12 cellular contexts compared by ENCODE assay signal in the genomic region with DNA sequence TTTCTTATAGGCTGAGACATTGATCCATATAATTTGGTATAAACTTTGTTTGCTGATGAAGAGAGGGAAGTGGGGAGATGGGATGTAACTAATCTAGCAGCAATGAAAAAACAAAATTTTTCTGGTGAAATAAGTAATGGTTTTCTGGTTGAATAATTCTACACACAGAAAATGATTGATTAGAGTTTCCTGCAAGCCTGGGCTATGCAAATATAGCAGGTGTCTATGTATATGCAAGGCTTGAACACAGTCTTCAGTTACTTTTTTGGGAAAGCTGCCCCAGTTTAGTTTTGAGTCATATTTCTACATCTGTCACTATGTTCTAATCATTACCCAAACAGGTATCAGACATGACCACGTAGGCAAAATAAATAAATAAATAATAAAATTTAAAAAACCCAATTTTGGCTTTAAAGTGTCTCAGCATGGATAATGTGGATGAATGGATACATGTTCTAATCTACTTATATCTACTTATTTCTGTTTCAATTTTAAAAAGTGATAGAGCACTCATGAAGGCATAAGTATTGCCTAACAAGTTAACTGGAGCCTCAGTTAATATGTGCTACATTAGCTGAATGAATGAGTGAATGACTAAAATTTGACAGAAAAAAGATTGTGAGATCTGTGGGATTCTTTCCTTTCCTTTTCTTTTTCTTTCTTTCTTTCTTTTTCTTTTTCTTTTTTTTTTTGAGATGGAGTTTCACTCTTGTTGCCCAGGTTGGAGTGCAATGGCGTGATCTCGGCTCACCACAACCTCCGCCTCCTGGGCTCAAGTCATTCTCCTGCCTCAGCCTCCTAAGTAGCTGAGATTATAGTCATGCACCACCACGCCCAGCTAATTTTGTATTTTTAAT. TPM values are rescaled to one million over a fixed set of nuclear protein-coding genes. Genes with fewer than 3 reads are reported as not detected.
DNase-seq lines count a peak whose midpoint lies in the region; ATAC-seq and TF ChIP-seq lines count a peak whose summit lies in the region.
"Had no signal": no experiment of that assay in that cellular context is flagged by ENCODE, and none has a peak within 500 bp of the region (broad histone marks: within the 10 kb centered on the region; RNA-seq: fewer than 3 reads in every experiment).

No MANE protein-coding gene starts in this region.

- no peak for TF ChIP-seq CTCF in GM10266 (IDR thresholded peaks at IDR 0.05; ENCODE audit: control insufficient read depth, insufficient read depth, low read depth, missing control alignments)
- TF ChIP-seq CTCF in breast epithelium (IDR thresholded peaks at IDR 0.05), result no peak

- no peak for TF ChIP-seq POLR2A in breast epithelium (IDR thresholded peaks at IDR 0.05)

- no peak overlapping the region for H3K4me3 ChIP-seq in breast epithelium

- H3K36me3 Mint-ChIP-seq in activated CD4-positive, alpha-beta memory T cell treated with anti-CD3 and anti-CD28 coated beads, Interleukin-2, amount 10 ng/mL, durations not matched to agents 7 days and 5 days (ENCODE audit: low read depth), result no peaks in the 10 kb centered on the region

- ATAC-seq in GM19328 (IDR thresholded peaks at IDR 0.05; ENCODE audit: unreplicated experiment) (peak; percentile 95), HG02678 (IDR thresholded peaks at IDR 0.05; ENCODE audit: unreplicated experiment) (peak; percentile 93), HG03439 (IDR thresholded peaks at IDR 0.05; ENCODE audit: unreplicated experiment) (peak; percentile 97)
- ATAC-seq: natural killer cell had no signal

- no peaks in the 10 kb centered on the region for H3K27me3 ChIP-seq in breast epithelium

- no peak overlapping the region for H3K27ac Mint-ChIP-seq in activated CD4-positive, alpha-beta memory T cell treated with anti-CD3 and anti-CD28 coated beads, Interleukin-2, amount 10 ng/mL, durations not matched to agents 7 days and 5 days
- H3K27ac Mint-ChIP-seq: natural killer cell had no signal

- H3K27ac ChIP-seq in breast epithelium, result no peak overlapping the region
- H3K27ac ChIP-seq: epithelial cell of prostate had no signal

- peaks cover 21 to 30% of the 10 kb centered on the region in 2 donors for H3K9me3 ChIP-seq in breast epithelium

- H3K4me1 ChIP-seq in breast epithelium, result no peaks in the 10 kb centered on the region

- H3K4me1 Mint-ChIP-seq in activated CD4-positive, alpha-beta memory T cell treated with anti-CD3 and anti-CD28 coated beads, Interleukin-2, amount 10 ng/mL, durations not matched to agents 7 days and 5 days, result no peaks in the 10 kb centered on the region
- H3K4me1 Mint-ChIP-seq: natural killer cell had no signal

- no peaks in the 10 kb centered on the region for H3K36me3 ChIP-seq in breast epithelium

- H3K9me3 Mint-ChIP-seq in activated CD4-positive, alpha-beta memory T cell treated with anti-CD3 and anti-CD28 coated beads, Interleukin-2, amount 10 ng/mL, durations not matched to agents 7 days and 5 days, result peaks cover 23% of the 10 kb centered on the region

- peaks cover 4% of the 10 kb centered on the region for H3K27me3 Mint-ChIP-seq in activated CD4-positive, alpha-beta memory T cell treated with anti-CD3 and anti-CD28 coated beads, Interleukin-2, amount 10 ng/mL, durations not matched to agents 7 days and 5 days

- DNase-seq in GM10266 (ENCODE audit: extremely low spot score) (peak; percentile 63), occipital lobe (lab: John Stamatoyannopoulos, UW) (no peak), breast epithelium (ENCODE audit: low spot score in 2 of 2) (no peak)
- no peak for DNase-seq in activated CD4-positive, alpha-beta memory T cell treated with anti-CD3 and anti-CD28 coated beads, Interleukin-2, amount 10 ng/mL, durations not matched to agents 7 days and 5 days
- DNase-seq in activated CD4-positive, alpha-beta T cell treated with anti-CD3 and anti-CD28 coated beads for 4 hours, result no peak
- DNase-seq: natural killer cell, NCI-H1417, OCI-M1 had no signal

- H3K4me3 Mint-ChIP-seq in activated CD4-positive, alpha-beta memory T cell treated with anti-CD3 and anti-CD28 coated beads, Interleukin-2, amount 10 ng/mL, durations not matched to agents 7 days and 5 days, result no peak overlapping the region
- H3K4me3 Mint-ChIP-seq: natural killer cell had no signal

- intact Hi-C loops in breast epithelium (cut with DNase I; ENCODE audit: low total_unique reads), result no loop called here

- CTCF ChIA-PET in activated CD4-positive, alpha-beta memory T cell treated with anti-CD3 and anti-CD28 coated beads, Interleukin-2, amount 10 ng/mL, durations not matched to agents 7 days and 5 days (lab: Charles Lee), result no interaction called here

- POLR2A ChIA-PET in activated CD4-positive, alpha-beta memory T cell treated with anti-CD3 and anti-CD28 coated beads, Interleukin-2, amount 10 ng/mL, durations not matched to agents 7 days and 5 days (lab: Charles Lee), result no interaction called here

RNA-seq across cellular contexts. Expression of a gene that starts 37.2 kb away (rescaled TPM):
- total RNA-seq in occipital lobe (17.2 TPM), breast epithelium (10 to 100 TPM in 2 of 3 donors, 1 to 10 TPM in 1; 9.9 to 28.5 (median 18.4) TPM)
- 10 to 100 TPM; 24.6 to 28.1 TPM for total RNA-seq in activated CD4-positive, alpha-beta memory T cell treated with anti-CD3 and anti-CD28 coated beads, Interleukin-2, amount 10 ng/mL, durations not matched to agents 7 days and 5 days
